In genomic region chr10:14954001-14954770, GRCh38 we compare ENCODE assay signal across 1 cellular context.
TF ChIP-seq lines count a peak whose summit lies in the region.

Gene DCLRE1C, minus strand, starts transcription at chr10:14954096. Its CDS starts 86 bp downstream, at chr10:14954010.

TF ChIP-seq in HepG2, 621 proteins besides CTCF, POLR2A, EP300 and RAD21 (continued from another document and continues in another):
- no peak for TF ChIP-seq ATF5 (CRISPR knock-in tag; IDR thresholded peaks at IDR 0.05; ENCODE audit: low read depth)
- no peak for TF ChIP-seq RELA (CRISPR knock-in tag; IDR thresholded peaks at IDR 0.05)
- peak; percentile 71 for TF ChIP-seq FOXK1 (CRISPR knock-in tag; IDR thresholded peaks at IDR 0.05; ENCODE audit: borderline replicate concordance, low read depth)
- peak; percentile 97 for TF ChIP-seq ZNF879 (CRISPR knock-in tag; IDR thresholded peaks at IDR 0.05)
- peak in 1 of 2 experiments; percentile 93; a peak in 2 of 4 replicates for TF ChIP-seq ATF4 (CRISPR knock-in tag; IDR thresholded peaks at IDR 0.05)
- TF ChIP-seq U2AF1 (optimal IDR thresholded peaks at IDR 0.05; ENCODE audit: low read depth, low read length), result peak; percentile 81
- peak; percentile 87 for TF ChIP-seq GFI1 (CRISPR knock-in tag; IDR thresholded peaks at IDR 0.05; ENCODE audit: borderline replicate concordance)
- TF ChIP-seq THAP8 (CRISPR knock-in tag; IDR thresholded peaks at IDR 0.05; ENCODE audit: borderline replicate concordance), result no peak
- no peak for TF ChIP-seq ZNF7 (CRISPR knock-in tag; IDR thresholded peaks at IDR 0.05)
- no peak for TF ChIP-seq ZNF263 (CRISPR knock-in tag; IDR thresholded peaks at IDR 0.05)
- TF ChIP-seq TSC22D2 (CRISPR knock-in tag; IDR thresholded peaks at IDR 0.05; ENCODE audit: borderline replicate concordance), result peak; percentile 89
- TF ChIP-seq CEBPZ (IDR thresholded peaks at IDR 0.05; ENCODE audit: low read length), result no peak
- no peak for TF ChIP-seq SETDB1 (CRISPR knock-in tag; IDR thresholded peaks at IDR 0.05; ENCODE audit: borderline replicate concordance)
- peak; percentile 93 for TF ChIP-seq ASH2L (IDR thresholded peaks at IDR 0.05; ENCODE audit: insufficient read length, low read depth, low read length)
- TF ChIP-seq RBM39 (IDR thresholded peaks at IDR 0.05; ENCODE audit: low read depth, low read length, poor library complexity, severe bottlenecking), result no peak
- peak; percentile 95; the same call in 1 of the 2 replicates for TF ChIP-seq ZNF431 (CRISPR knock-in tag; IDR thresholded peaks at IDR 0.05; ENCODE audit: borderline replicate concordance, low read depth)
- TF ChIP-seq HNRNPK (IDR thresholded peaks at IDR 0.05; ENCODE audit: low read depth, low read length, poor library complexity, severe bottlenecking), result no peak
- peak; percentile 85 for TF ChIP-seq TAF1 (CRISPR knock-in tag; IDR thresholded peaks at IDR 0.05)
- peak; percentile 90 for TF ChIP-seq NKX3-1 (CRISPR knock-in tag; IDR thresholded peaks at IDR 0.05)
- TF ChIP-seq SRSF1 (optimal IDR thresholded peaks at IDR 0.05; ENCODE audit: low read depth, low read length), result no peak
- peak; percentile 99 for TF ChIP-seq CHCHD3 (CRISPR knock-in tag; IDR thresholded peaks at IDR 0.05)
- peak; percentile 64; the same call in 1 of the 2 replicates for TF ChIP-seq ZNF598 (CRISPR knock-in tag; IDR thresholded peaks at IDR 0.05; ENCODE audit: borderline replicate concordance)
- TF ChIP-seq NCOA2 (CRISPR knock-in tag; IDR thresholded peaks at IDR 0.05), result peak; percentile 77
- TF ChIP-seq TRIM24 (CRISPR knock-in tag; IDR thresholded peaks at IDR 0.05), result no peak
- no peak for TF ChIP-seq NBN (conservative IDR thresholded peaks at IDR 0.05)
- TF ChIP-seq ZNF180 (CRISPR knock-in tag; IDR thresholded peaks at IDR 0.05; ENCODE audit: borderline replicate concordance, low read depth), result no peak
- peak; percentile 60 for TF ChIP-seq RARA (CRISPR knock-in tag; IDR thresholded peaks at IDR 0.05)
- no peak for TF ChIP-seq ATF7 (IDR thresholded peaks at IDR 0.05)
- no peak; the same call in 1 of the 2 replicates for TF ChIP-seq ATF7 (CRISPR knock-in tag; IDR thresholded peaks at IDR 0.05)
- no peak for TF ChIP-seq ZNF75D (CRISPR knock-in tag; IDR thresholded peaks at IDR 0.05; ENCODE audit: borderline replicate concordance)
- no peak for TF ChIP-seq KDM1A (CRISPR knock-in tag; IDR thresholded peaks at IDR 0.05)
- TF ChIP-seq ZNF20 (CRISPR knock-in tag; IDR thresholded peaks at IDR 0.05), result no peak
- peak; percentile 97 for TF ChIP-seq FOXC1 (CRISPR knock-in tag; IDR thresholded peaks at IDR 0.05; ENCODE audit: borderline replicate concordance)
- peak; percentile 79 for TF ChIP-seq MEF2D (CRISPR knock-in tag; IDR thresholded peaks at IDR 0.05)
- TF ChIP-seq IRX3 (CRISPR knock-in tag; IDR thresholded peaks at IDR 0.05; ENCODE audit: borderline replicate concordance, low read depth), result peak; percentile 99
- TF ChIP-seq KLF15 (CRISPR knock-in tag; IDR thresholded peaks at IDR 0.05; ENCODE audit: borderline replicate concordance), result peak; percentile 93; the same call in 1 of the 2 replicates
- 0 out of 2 replicates have a peak, but pooled peaks have one; percentile 23 for TF ChIP-seq HNF1B (CRISPR knock-in tag; IDR thresholded peaks at IDR 0.05)
- TF ChIP-seq POGZ (CRISPR knock-in tag; IDR thresholded peaks at IDR 0.05), result peak; percentile 66
- peak; percentile 95; the same call in 1 of the 2 replicates for TF ChIP-seq ZNF558 (CRISPR knock-in tag; IDR thresholded peaks at IDR 0.05; ENCODE audit: borderline replicate concordance)
- TF ChIP-seq REST (IDR thresholded peaks at IDR 0.05; ENCODE audit: borderline replicate concordance in 1 of 2, low read depth in 1 of 2, low read length in 2 of 2), result peak in 1 of 2 experiments; percentile 44; a peak in 1 of 4 replicates
- TF ChIP-seq SALL1 (CRISPR knock-in tag; IDR thresholded peaks at IDR 0.05), result peak; percentile 95
- TF ChIP-seq ZNF556 (CRISPR knock-in tag; IDR thresholded peaks at IDR 0.05; ENCODE audit: borderline replicate concordance), result peak; percentile 95
- TF ChIP-seq ELF4 (CRISPR knock-in tag; IDR thresholded peaks at IDR 0.05; ENCODE audit: borderline replicate concordance), result peak; percentile 96
- peak; percentile 77 for TF ChIP-seq HIVEP1 (CRISPR knock-in tag; IDR thresholded peaks at IDR 0.05)
- no peak for TF ChIP-seq TBL1XR1 (IDR thresholded peaks at IDR 0.05; ENCODE audit: borderline replicate concordance, low read length, partially characterized antibody)
- peak; percentile 96 for TF ChIP-seq ZNF354B (CRISPR knock-in tag; IDR thresholded peaks at IDR 0.05)
- TF ChIP-seq ZNF816 (CRISPR knock-in tag; IDR thresholded peaks at IDR 0.05; ENCODE audit: borderline replicate concordance), result peak; percentile 96; the same call in 1 of the 2 replicates
- TF ChIP-seq FOXO4 (CRISPR knock-in tag; conservative IDR thresholded peaks at IDR 0.05), result 0 out of 2 replicates have a peak, but pooled peaks have one; percentile 45
- TF ChIP-seq ZNF326 (CRISPR knock-in tag; IDR thresholded peaks at IDR 0.05; ENCODE audit: borderline replicate concordance), result no peak
- TF ChIP-seq ZNF616 (CRISPR knock-in tag; IDR thresholded peaks at IDR 0.05; ENCODE audit: low read depth), result peak; percentile 80; the same call in 1 of the 2 replicates
- TF ChIP-seq PAF1 (CRISPR knock-in tag; IDR thresholded peaks at IDR 0.05), result no peak
- TF ChIP-seq ZFP91 (CRISPR knock-in tag; IDR thresholded peaks at IDR 0.05; ENCODE audit: borderline replicate concordance), result peak; percentile 86
- no peak for TF ChIP-seq PBX3 (CRISPR knock-in tag; IDR thresholded peaks at IDR 0.05; ENCODE audit: borderline replicate concordance)
